11 cellular contexts compared by ENCODE assay signal in genomic region chr1:215665212-215665611, GRCh38.
DNase-seq lines count a peak whose midpoint lies in the region; ATAC-seq and TF ChIP-seq lines count a peak whose summit lies in the region.
"Had no signal": no experiment of that assay in that cellular context is flagged by ENCODE, and none has a peak within 500 bp of the region (broad histone marks: within the 10 kb centered on the region; RNA-seq: fewer than 3 reads in every experiment).

No MANE protein-coding gene starts in this region.

- TF ChIP-seq CTCF in right atrium auricular region (IDR thresholded peaks at IDR 0.05): no peak

- no peaks in the 10 kb centered on the region for H3K36me3 ChIP-seq in right atrium auricular region

- no peak overlapping the region for H3K27ac ChIP-seq in right atrium auricular region
- H3K27ac ChIP-seq: testis had no signal

- peak; percentile 49 for ATAC-seq in GM21717 (IDR thresholded peaks at IDR 0.05; ENCODE audit: unreplicated experiment)
- ATAC-seq in GM21381 (IDR thresholded peaks at IDR 0.05; ENCODE audit: unreplicated experiment): no peak
- no peak for ATAC-seq in HG02623 (IDR thresholded peaks at IDR 0.05; ENCODE audit: unreplicated experiment)

- no peak overlapping the region for H3K4me3 ChIP-seq in right atrium auricular region
- H3K4me3 ChIP-seq: testis had no signal

- no peaks in the 10 kb centered on the region for H3K27me3 ChIP-seq in right atrium auricular region
- H3K27me3 ChIP-seq: testis had no signal

- H3K4me1 ChIP-seq in right atrium auricular region: no peaks in the 10 kb centered on the region
- H3K4me1 ChIP-seq: testis had no signal

- in situ Hi-C loops in SK-MEL-5 (cut with HindIII; ENCODE audit: low pct_unique_long_range_greater_than_20kb, low sequenced_read_pairs): no loop called here

- DNase-seq in ELR (ENCODE audit: low read depth) (peak; percentile 68), SK-MEL-5 (ENCODE audit: low read depth, low spot score) (peak; percentile 76), hepatic stellate cell (ENCODE audit: low spot score) (peak; percentile 9), right atrium auricular region (ENCODE audit: low spot score) (no peak), NCI-H1417 (lab: John Stamatoyannopoulos, UW) (no peak)
- DNase-seq: activated CD4-positive, alpha-beta T cell treated with anti-CD3 and anti-CD28 coated beads, Interleukin-2, amount 10 ng/mL, durations not matched to agents 24 days and 14 days; NCI-H1092 treated with DMSO at 0.1 percent for 48 hours; testis had no signal

- H3K9me3 ChIP-seq in right atrium auricular region: no peaks in the 10 kb centered on the region
- H3K9me3 ChIP-seq: testis had no signal

Comparison
In these comparisons a context has a peak if more than half of its experiments do, and no peak if none do; other contexts are left out.
1. DNase-seq: peak in ELR (single experiment), SK-MEL-5 (single experiment) and hepatic stellate cell (single experiment); none in right atrium auricular region (single experiment) and NCI-H1417 (0 of 3).